In the genomic region with DNA sequence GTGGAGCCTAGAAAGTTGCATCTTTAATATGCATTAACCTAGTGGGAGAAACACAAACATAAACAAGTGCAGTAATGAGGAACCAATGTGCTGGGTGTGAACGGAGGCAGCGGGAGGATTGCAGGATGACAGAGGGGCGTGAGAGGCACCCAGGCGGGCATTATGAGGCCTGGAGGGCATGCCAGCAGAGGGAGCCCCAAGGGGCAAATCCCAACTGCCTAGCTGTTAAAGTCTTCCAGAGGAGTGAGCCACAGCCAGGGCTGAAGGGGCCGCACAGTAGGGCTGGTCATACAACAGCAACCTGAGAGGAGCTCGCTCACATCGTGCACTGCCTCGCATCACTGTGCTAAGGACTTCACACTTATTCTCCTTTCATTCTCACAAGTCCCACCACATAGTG, we compare ENCODE assay signal across 9 cellular contexts. TPM values are rescaled to one million over a fixed set of nuclear protein-coding genes. Genes with fewer than 3 reads are reported as not detected.
DNase-seq lines count a peak whose midpoint lies in the region; ATAC-seq, FAIRE-seq and TF ChIP-seq lines count a peak whose summit lies in the region.
"Had no signal": no experiment of that assay in that cellular context is flagged by ENCODE, and none has a peak within 500 bp of the region (broad histone marks: within the 10 kb centered on the region; RNA-seq: fewer than 3 reads in every experiment).

No MANE protein-coding gene starts in this region.

- TF ChIP-seq CTCF in D721Med (IDR thresholded peaks at IDR 0.05; ENCODE audit: insufficient read depth, missing control alignments) (peak; percentile 36), HFFc6 (IDR thresholded peaks at IDR 0.05) (peak; percentile 72), adrenal gland (IDR thresholded peaks at IDR 0.05) (peak in 4 of 6 experiments; percentile 12 to 27 (median 22))

- 62 to 75% (median 72%) methylated on average over 8 of the region's 8 CpGs for WGBS in adrenal gland, 4 donors
- 72% methylated on average over 8 of the region's 8 CpGs for WGBS in mesenchymal stem cell

- no peak overlapping the region for H3K9ac ChIP-seq in mesenchymal stem cell (ENCODE audit: low read length)

- peaks cover 4% of the 10 kb centered on the region for H3K27me3 Mint-ChIP-seq in HFFc6 (ENCODE audit: insufficient read depth)

- H2AFZ ChIP-seq in mesenchymal stem cell (ENCODE audit: low read depth, low read length), result no peak overlapping the region

- TF ChIP-seq POLR2A in adrenal gland (IDR thresholded peaks at IDR 0.05), result no peak

- H4K8ac ChIP-seq in mesenchymal stem cell (ENCODE audit: low read length), result no peak overlapping the region

- ATAC-seq in GM19035 (IDR thresholded peaks at IDR 0.05; ENCODE audit: unreplicated experiment) (no peak), HG02763 (IDR thresholded peaks at IDR 0.05; ENCODE audit: unreplicated experiment) (no peak)

- no peaks in the 10 kb centered on the region for H3K36me3 ChIP-seq in adrenal gland (replicated peaks in 1 of 2)
- no peaks in the 10 kb centered on the region for H3K36me3 ChIP-seq in mesenchymal stem cell (ENCODE audit: control insufficient read depth in 1 of 2, insufficient read depth in 2 of 2, low read depth in 1 of 2, low read length in 2 of 2)

- no peak for FAIRE-seq in D721Med (lab: Jason Lieb, UNC)
- FAIRE-seq: urothelium cell line had no signal

- DNase-seq in D721Med (ENCODE audit: insufficient read length, low spot score), result no peak
- DNase-seq in HFFc6, result no peak
- no peak for DNase-seq in adrenal gland
- DNase-seq in mesenchymal stem cell, result peak; percentile 29
- DNase-seq in GM03348 (ENCODE audit: low spot score), result no peak
- no peak for DNase-seq in activated CD4-positive, CD25-positive, alpha-beta regulatory T cell treated with anti-CD3 and anti-CD28 coated beads, Interleukin-2, amount 50 U/mL, for 72 hours

- H2AK5ac ChIP-seq in mesenchymal stem cell (ENCODE audit: low read length, severe bottlenecking), result no peak overlapping the region

- no peak overlapping the region for H3K4me3 Mint-ChIP-seq in HFFc6

- H3K27ac Mint-ChIP-seq in HFFc6, result no peak overlapping the region

- H4K91ac ChIP-seq in mesenchymal stem cell (ENCODE audit: low read length), result no peak overlapping the region

- no peak overlapping the region for H2BK15ac ChIP-seq in mesenchymal stem cell (ENCODE audit: low read depth, poor library complexity, severe bottlenecking)

- H3K79me1 ChIP-seq in mesenchymal stem cell (replicated peaks; ENCODE audit: low read length, poor library complexity, severe bottlenecking), result no peaks in the 10 kb centered on the region

- no peak overlapping the region for H2BK120ac ChIP-seq in mesenchymal stem cell (ENCODE audit: low read depth, low read length)

- H3K14ac ChIP-seq in mesenchymal stem cell (ENCODE audit: low read length in 2 of 2), result no peak overlapping the region

- H2BK5ac ChIP-seq in mesenchymal stem cell (ENCODE audit: low read depth, low read length, poor library complexity, severe bottlenecking), result no peak overlapping the region

- H3K36me3 Mint-ChIP-seq in HFFc6 (ENCODE audit: low read depth), result no peaks in the 10 kb centered on the region

- H3K9me3 ChIP-seq in adrenal gland (replicated peaks in 1 of 3) (no peaks in the 10 kb centered on the region), mesenchymal stem cell (ENCODE audit: control insufficient read depth, low read length) (no peaks in the 10 kb centered on the region)

- no peak overlapping the region for H3K18ac ChIP-seq in mesenchymal stem cell (ENCODE audit: low read depth in 1 of 2, low read length in 2 of 2)

- H3K4ac ChIP-seq in mesenchymal stem cell (ENCODE audit: low read depth in 1 of 2, low read length in 2 of 2), result no peak overlapping the region

- H3K27me3 ChIP-seq in adrenal gland (no peaks in the 10 kb centered on the region), mesenchymal stem cell (ENCODE audit: control insufficient read depth in 1 of 2, insufficient read depth in 1 of 2, low read length in 2 of 2) (peaks cover 0 to 12% of the 10 kb centered on the region in 2 experiments)

- peaks cover 13% of the 10 kb centered on the region for H3K4me1 Mint-ChIP-seq in HFFc6 (ENCODE audit: low read depth)

- no peaks in the 10 kb centered on the region for H3K9me3 Mint-ChIP-seq in HFFc6

- no peak overlapping the region for H3K23ac ChIP-seq in mesenchymal stem cell (ENCODE audit: low read length in 2 of 2)

- H3K4me3 ChIP-seq in adrenal gland, result no peak overlapping the region
- H3K4me3 ChIP-seq in mesenchymal stem cell (ENCODE audit: insufficient read depth in 1 of 2, low read depth in 1 of 2, low read length in 2 of 2), result no peak overlapping the region

- intact Hi-C loops in adrenal gland (cut with DNase I), result loop anchor here (5.0 kb wide), 1 partner anchor 268 kb away; no protein-coding TSS in a partner anchor

- no peaks in the 10 kb centered on the region for H3K4me1 ChIP-seq in adrenal gland (replicated peaks in 1 of 2)
- peaks cover 3% of the 10 kb centered on the region for H3K4me1 ChIP-seq in mesenchymal stem cell (ENCODE audit: control insufficient read depth, insufficient read depth, low read depth, low read length)

- H3K27ac ChIP-seq in adrenal gland (no peak overlapping the region), mesenchymal stem cell (ENCODE audit: low read length, poor library complexity, severe bottlenecking) (no peak overlapping the region)

- no peak overlapping the region for H3K4me2 ChIP-seq in mesenchymal stem cell (ENCODE audit: low read length, poor library complexity, severe bottlenecking)

- H2BK12ac ChIP-seq in mesenchymal stem cell (ENCODE audit: low read length in 2 of 2), result no peak overlapping the region

RNA-seq across cellular contexts. Expression of gene PRELID3A, which starts 13.3 kb away (rescaled TPM):
- total RNA-seq in HFFc6 (2021; fragmentation: NEBNext Ultra II Directional; extraction: Animal tissue kit (Norgen Biotek cat#: 25700)), result 1 to 10 TPM; 5.8 to 7.2 (median 6.6) TPM
- total RNA-seq in adrenal gland, result 1 to 10 TPM; 1.8 to 8.0 (median 3.3) TPM
- polyA plus RNA-seq in adrenal gland, result 1 to 10 TPM; 2.8 to 5.5 (median 3.1) TPM
- 3.8 TPM for polyA plus RNA-seq in mesenchymal stem cell (2013, experiment 1 of 2)
- 4.4 TPM for polyA plus RNA-seq in mesenchymal stem cell (2013, experiment 2 of 2)

RNA-seq across cellular contexts. Expression of gene AFG3L2, which starts 17.4 kb away (rescaled TPM):
- total RNA-seq in HFFc6 (2021; fragmentation: NEBNext Ultra II Directional; extraction: Animal tissue kit (Norgen Biotek cat#: 25700)), result 10 to 100 TPM; 35.2 to 44.4 (median 39.0) TPM
- 10 to 100 TPM; 41.0 to 68.7 (median 47.4) TPM for total RNA-seq in adrenal gland
- polyA plus RNA-seq in adrenal gland, result 10 to 100 TPM; 15.6 to 59.2 (median 19.9) TPM
- 22.8 TPM for polyA plus RNA-seq in mesenchymal stem cell (2013, experiment 1 of 2)
- polyA plus RNA-seq in mesenchymal stem cell (2013, experiment 2 of 2), result 23.4 TPM
